Comparison of ENCODE assay signal across 8 cellular contexts in the genomic region with DNA sequence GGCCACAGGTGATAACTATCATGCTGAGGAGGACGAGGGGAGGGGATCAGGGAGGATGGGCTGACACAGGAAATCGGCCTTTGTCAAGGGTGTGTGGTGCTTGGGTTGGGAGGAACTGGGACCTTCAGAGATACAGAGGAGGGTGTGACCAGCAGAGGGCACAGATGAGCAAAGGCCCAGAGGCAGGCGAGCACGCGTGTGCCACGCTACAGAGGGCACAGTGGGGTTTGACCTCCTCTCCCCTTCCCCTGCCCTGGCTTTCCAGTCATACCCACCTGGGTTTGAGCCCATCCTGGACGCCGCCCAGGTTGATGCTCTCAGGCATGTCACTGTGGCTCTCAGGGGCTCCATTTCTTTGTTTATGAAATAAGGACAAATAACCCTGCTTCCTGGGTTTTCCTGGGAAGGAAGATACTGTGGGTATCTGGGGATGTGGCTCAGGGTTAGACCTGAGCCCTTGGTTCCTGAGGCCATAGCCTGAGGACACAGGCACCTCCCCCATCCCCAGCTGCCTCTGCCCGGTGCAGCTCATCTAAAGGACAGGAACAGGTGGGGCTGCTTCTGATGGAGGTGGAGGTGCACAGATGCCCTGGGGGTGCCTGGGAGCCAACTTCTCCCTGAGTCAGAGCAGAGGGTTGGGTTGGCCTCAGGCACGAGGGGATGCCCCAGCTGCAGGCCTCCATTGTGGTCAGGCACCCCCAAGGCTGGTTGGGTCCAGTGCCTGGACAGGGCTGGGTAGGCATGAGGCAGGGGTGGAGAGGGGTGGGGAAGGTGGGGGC. TPM values are rescaled to one million over a fixed set of nuclear protein-coding genes. Genes with fewer than 3 reads are reported as not detected.
A peak's percentile ranks its signal among the peaks of the same experiment; 100 is the strongest.
DNase-seq lines count a peak whose midpoint lies in the region; ATAC-seq and TF ChIP-seq lines count a peak whose summit lies in the region.

No MANE protein-coding gene starts in this region.

- in situ Hi-C loops in GM13977 (cut with MboI; ENCODE audit: low pct_unique_long_range_greater_than_20kb, low sequenced_read_pairs, unreplicated experiment), result loop anchor here (10.0 kb wide), 1 partner anchor 74 kb away; no protein-coding TSS in a partner anchor

- peak; percentile 59 for ATAC-seq in HG03135 (IDR thresholded peaks at IDR 0.05; ENCODE audit: unreplicated experiment)
- peak; percentile 82 to 87 for ATAC-seq in activated T-cell treated with anti-CD3 and anti-CD28 coated beads, Interleukin-2, amount 50 U/mL, for 72 hours (replicated peaks in 1 of 2)
- peak; percentile 58 for ATAC-seq in omental fat pad (ENCODE audit: low FRiP score)

- H3K4me1 ChIP-seq in Peyer's patch (no peaks in the 10 kb centered on the region), tibial nerve (peaks cover 0 to 17% (median 5%) of the 10 kb centered on the region in 4 donors)

- no peak overlapping the region for H3K4me3 Mint-ChIP-seq in activated T-cell treated with anti-CD3 and anti-CD28 coated beads, Interleukin-2, amount 50 U/mL, for 72 hours

- no peaks in the 10 kb centered on the region for H3K36me3 ChIP-seq in Peyer's patch
- H3K36me3 ChIP-seq in tibial nerve, result no peaks in the 10 kb centered on the region

- H3K36me3 Mint-ChIP-seq in activated T-cell treated with anti-CD3 and anti-CD28 coated beads, Interleukin-2, amount 50 U/mL, for 72 hours (ENCODE audit: insufficient read depth in 2 of 2), result no peaks in the 10 kb centered on the region

- DNase-seq in A172 (ENCODE audit: low spot score) (peak; percentile 60), GM13977 (ENCODE audit: low spot score) (peak; percentile 86), Peyer's patch (peak; percentile 79 to 94 (median 88)), fibroblast of villous mesenchyme (ENCODE audit: low read depth) (peak; percentile 59), omental fat pad (ENCODE audit: low spot score) (peak; percentile 69), tibial nerve (ENCODE audit: low spot score in 2 of 2) (peak; percentile 69 to 90)
- DNase-seq in activated T-cell treated with anti-CD3 and anti-CD28 coated beads, Interleukin-2, amount 50 U/mL, for 72 hours, result peak; percentile 82 to 86

- no peak overlapping the region for H3K27ac ChIP-seq in Peyer's patch
- no peak overlapping the region for H3K27ac ChIP-seq in tibial nerve

- no peak overlapping the region for H3K27ac Mint-ChIP-seq in activated T-cell treated with anti-CD3 and anti-CD28 coated beads, Interleukin-2, amount 50 U/mL, for 72 hours

- no peak for TF ChIP-seq POLR2A in Peyer's patch (IDR thresholded peaks at IDR 0.05)
- TF ChIP-seq POLR2A in tibial nerve (IDR thresholded peaks at IDR 0.05), result no peak

- H3K9me3 Mint-ChIP-seq in activated T-cell treated with anti-CD3 and anti-CD28 coated beads, Interleukin-2, amount 50 U/mL, for 72 hours, result no peaks in the 10 kb centered on the region

- H3K4me1 Mint-ChIP-seq in activated T-cell treated with anti-CD3 and anti-CD28 coated beads, Interleukin-2, amount 50 U/mL, for 72 hours (ENCODE audit: low read depth), result peaks cover 34% of the 10 kb centered on the region

- H3K4me3 ChIP-seq in Peyer's patch, result no peak overlapping the region
- H3K4me3 ChIP-seq in fibroblast of villous mesenchyme (ENCODE audit: low read depth, low read length), result no peak overlapping the region
- no peak overlapping the region for H3K4me3 ChIP-seq in tibial nerve

- H3K9me3 ChIP-seq in Peyer's patch (no peaks in the 10 kb centered on the region), tibial nerve (no peaks in the 10 kb centered on the region)

- H3K27me3 ChIP-seq in Peyer's patch, result no peaks in the 10 kb centered on the region
- H3K27me3 ChIP-seq in tibial nerve, result peaks cover 0 to 13% of the 10 kb centered on the region in 2 donors

- 31 to 33% methylated on average over 8 to 10 of the region's 10 CpGs for WGBS in tibial nerve, 2 donors

- TF ChIP-seq CTCF in GM13977 (IDR thresholded peaks at IDR 0.05; ENCODE audit: extremely low read depth, insufficient read depth, missing control alignments) (peak; percentile 89), Peyer's patch (IDR thresholded peaks at IDR 0.05) (peak; percentile 71 to 86 (median 78)), fibroblast of villous mesenchyme (IDR thresholded peaks at IDR 0.05; ENCODE audit: insufficient read depth, low read depth, low read length) (peak; percentile 84), omental fat pad (IDR thresholded peaks at IDR 0.05) (no peak), tibial nerve (IDR thresholded peaks at IDR 0.05) (peak; percentile 68 to 87 (median 78))

- TF ChIP-seq EP300 in tibial nerve (IDR thresholded peaks at IDR 0.05), result peak in 1 of 2 donors; percentile 27

- H3K27me3 Mint-ChIP-seq in activated T-cell treated with anti-CD3 and anti-CD28 coated beads, Interleukin-2, amount 50 U/mL, for 72 hours (ENCODE audit: low read depth), result no peaks in the 10 kb centered on the region

RNA-seq across cellular contexts. Expression of a gene that starts 51.8 kb away (rescaled TPM):
- 0.91 and 1.7 TPM in 2 replicates for total RNA-seq in A172 (2014; rRNA removed; shearing (Covaris generic))
- not detected for total RNA-seq in Peyer's patch
- total RNA-seq in activated T-cell treated with anti-CD3 and anti-CD28 coated beads, Interleukin-2, amount 50 U/mL, for 72 hours, result not detected
- under 0.01 and 0.32 TPM in 2 replicates for total RNA-seq in fibroblast of villous mesenchyme
- total RNA-seq in omental fat pad, result 1 to 10 TPM in 2 of 4 donors, under 1 TPM in 1, not detected in 1; 0.94 to 2.2 (median 1.3) TPM
- 1 to 10 TPM in 1 of 4 donors, under 1 TPM in 2, not detected in 1; 0.21 to 1.4 (median 0.30) TPM for total RNA-seq in tibial nerve

Comparison
In these comparisons a context has a peak if more than half of its experiments do, and no peak if none do; other contexts are left out.
1. CTCF ChIP-seq: peak in GM13977 (single experiment), Peyer's patch (6 of 6), fibroblast of villous mesenchyme (single experiment) and tibial nerve (5 of 5); none in omental fat pad (0 of 3).
2. Peak in every context shown above with its lines, with median percentiles within 50 percentile points of each other: DNase-seq and ATAC-seq.